In genomic region chr2:58046585-58047372, GRCh38 we compare ENCODE assay signal across 1 cellular context.
TF ChIP-seq lines count a peak whose summit lies in the region.

VRK2 (plus strand) TSS chr2:58046806; CDS start chr2:58048832, 2,026 bp downstream.

TF ChIP-seq in HepG2, 621 proteins besides CTCF, POLR2A, EP300 and RAD21 (continued from another document and continues in another):
- TF ChIP-seq MAZ (IDR thresholded peaks at IDR 0.05; ENCODE audit: borderline replicate concordance, low read depth, low read length) (peak; percentile 59), MAZ (CRISPR knock-in tag; IDR thresholded peaks at IDR 0.05; ENCODE audit: low read depth) (peak; percentile 96), REST (IDR thresholded peaks at IDR 0.05; ENCODE audit: borderline replicate concordance in 1 of 2, low read depth in 1 of 2, low read length in 2 of 2) (peak in 1 of 2 experiments; percentile 63; a peak in 1 of 4 replicates), SMARCE1 (IDR thresholded peaks at IDR 0.05; ENCODE audit: borderline replicate concordance) (no peak), RXRA (CRISPR knock-in tag; IDR thresholded peaks at IDR 0.05) (peak; percentile 84), ZNF678 (CRISPR knock-in tag; IDR thresholded peaks at IDR 0.05) (peak; percentile 77), ZNF33B (CRISPR knock-in tag; IDR thresholded peaks at IDR 0.05) (peak; percentile 48), ZKSCAN5 (CRISPR knock-in tag; IDR thresholded peaks at IDR 0.05) (peak; percentile 81), SRSF1 (optimal IDR thresholded peaks at IDR 0.05; ENCODE audit: low read depth, low read length) (peak; percentile 76), HBP1 (CRISPR knock-in tag; IDR thresholded peaks at IDR 0.05; ENCODE audit: low read depth) (peak; percentile 96), ELF3 (CRISPR knock-in tag; IDR thresholded peaks at IDR 0.05) (peak; percentile 57), HDAC2 (CRISPR knock-in tag; IDR thresholded peaks at IDR 0.05) (peak; percentile 90), ZNF136 (CRISPR knock-in tag; IDR thresholded peaks at IDR 0.05; ENCODE audit: low read depth) (peak; percentile 74; the same call in 1 of the 2 replicates), ZNF207 (IDR thresholded peaks at IDR 0.05; ENCODE audit: borderline replicate concordance) (no peak), GLI4 (CRISPR knock-in tag; IDR thresholded peaks at IDR 0.05; ENCODE audit: borderline replicate concordance) (peak; percentile 95; the same call in 1 of the 2 replicates), ZNF850 (CRISPR knock-in tag; conservative IDR thresholded peaks at IDR 0.05) (no peak), XRCC5 (optimal IDR thresholded peaks at IDR 0.05; ENCODE audit: low read length) (peak; percentile 91), SIN3A (IDR thresholded peaks at IDR 0.05; ENCODE audit: borderline replicate concordance, low read depth, low read length) (peak; percentile 74; the same call in 1 of the 2 replicates), NFRKB (IDR thresholded peaks at IDR 0.05) (no peak), NFAT5 (CRISPR knock-in tag; IDR thresholded peaks at IDR 0.05) (peak; percentile 98), HOXD1 (CRISPR knock-in tag; IDR thresholded peaks at IDR 0.05) (peak; percentile 81; the same call in 1 of the 2 replicates), ARHGAP35 (CRISPR knock-in tag; IDR thresholded peaks at IDR 0.05; ENCODE audit: borderline replicate concordance) (peak; percentile 94), TGIF2 (CRISPR knock-in tag; IDR thresholded peaks at IDR 0.05) (peak; percentile 92; the same call in 1 of the 2 replicates), ZNF784 (CRISPR knock-in tag; IDR thresholded peaks at IDR 0.05; ENCODE audit: borderline replicate concordance) (peak; percentile 96), CREM (IDR thresholded peaks at IDR 0.05) (no peak), CREM (CRISPR knock-in tag; IDR thresholded peaks at IDR 0.05) (no peak), ZNF776 (CRISPR knock-in tag; IDR thresholded peaks at IDR 0.05) (peak; percentile 96)
- TF ChIP-seq, protein P1, sequence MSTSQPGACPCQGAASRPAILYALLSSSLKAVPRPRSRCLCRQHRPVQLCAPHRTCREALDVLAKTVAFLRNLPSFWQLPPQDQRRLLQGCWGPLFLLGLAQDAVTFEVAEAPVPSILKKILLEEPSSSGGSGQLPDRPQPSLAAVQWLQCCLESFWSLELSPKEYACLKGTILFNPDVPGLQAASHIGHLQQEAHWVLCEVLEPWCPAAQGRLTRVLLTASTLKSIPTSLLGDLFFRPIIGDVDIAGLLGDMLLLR (CRISPR knock-in tag; IDR thresholded peaks at IDR 0.05): peak; percentile 94
- TF ChIP-seq, protein P2, sequence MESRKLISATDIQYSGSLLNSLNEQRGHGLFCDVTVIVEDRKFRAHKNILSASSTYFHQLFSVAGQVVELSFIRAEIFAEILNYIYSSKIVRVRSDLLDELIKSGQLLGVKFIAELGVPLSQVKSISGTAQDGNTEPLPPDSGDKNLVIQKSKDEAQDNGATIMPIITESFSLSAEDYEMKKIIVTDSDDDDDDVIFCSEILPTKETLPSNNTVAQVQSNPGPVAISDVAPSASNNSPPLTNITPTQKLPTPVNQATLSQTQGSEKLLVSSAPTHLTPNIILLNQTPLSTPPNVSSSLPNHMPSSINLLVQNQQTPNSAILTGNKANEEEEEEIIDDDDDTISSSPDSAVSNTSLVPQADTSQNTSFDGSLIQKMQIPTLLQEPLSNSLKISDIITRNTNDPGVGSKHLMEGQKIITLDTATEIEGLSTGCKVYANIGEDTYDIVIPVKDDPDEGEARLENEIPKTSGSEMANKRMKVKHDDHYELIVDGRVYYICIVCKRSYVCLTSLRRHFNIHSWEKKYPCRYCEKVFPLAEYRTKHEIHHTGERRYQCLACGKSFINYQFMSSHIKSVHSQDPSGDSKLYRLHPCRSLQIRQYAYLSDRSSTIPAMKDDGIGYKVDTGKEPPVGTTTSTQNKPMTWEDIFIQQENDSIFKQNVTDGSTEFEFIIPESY (CRISPR knock-in tag; IDR thresholded peaks at IDR 0.05): peak; percentile 51; the same call in 1 of the 2 replicates
- TF ChIP-seq, protein P3, sequence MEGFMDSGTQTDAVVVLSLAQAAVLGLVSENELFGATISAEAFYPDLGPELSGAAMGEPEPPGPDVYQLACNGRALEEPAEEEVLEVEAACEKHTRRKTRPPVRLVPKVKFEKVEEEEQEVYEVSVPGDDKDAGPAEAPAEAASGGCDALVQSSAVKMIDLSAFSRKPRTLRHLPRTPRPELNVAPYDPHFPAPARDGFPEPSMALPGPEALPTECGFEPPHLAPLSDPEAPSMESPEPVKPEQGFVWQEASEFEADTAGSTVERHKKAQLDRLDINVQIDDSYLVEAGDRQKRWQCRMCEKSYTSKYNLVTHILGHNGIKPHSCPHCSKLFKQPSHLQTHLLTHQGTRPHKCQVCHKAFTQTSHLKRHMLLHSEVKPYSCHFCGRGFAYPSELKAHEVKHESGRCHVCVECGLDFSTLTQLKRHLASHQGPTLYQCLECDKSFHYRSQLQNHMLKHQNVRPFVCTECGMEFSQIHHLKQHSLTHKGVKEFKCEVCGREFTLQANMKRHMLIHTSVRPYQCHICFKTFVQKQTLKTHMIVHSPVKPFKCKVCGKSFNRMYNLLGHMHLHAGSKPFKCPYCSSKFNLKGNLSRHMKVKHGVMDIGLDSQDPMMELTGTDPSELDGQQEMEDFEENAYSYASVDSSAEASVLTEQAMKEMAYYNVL (CRISPR knock-in tag; IDR thresholded peaks at IDR 0.05; ENCODE audit: borderline replicate concordance): peak; percentile 59
- TF ChIP-seq, protein P4, sequence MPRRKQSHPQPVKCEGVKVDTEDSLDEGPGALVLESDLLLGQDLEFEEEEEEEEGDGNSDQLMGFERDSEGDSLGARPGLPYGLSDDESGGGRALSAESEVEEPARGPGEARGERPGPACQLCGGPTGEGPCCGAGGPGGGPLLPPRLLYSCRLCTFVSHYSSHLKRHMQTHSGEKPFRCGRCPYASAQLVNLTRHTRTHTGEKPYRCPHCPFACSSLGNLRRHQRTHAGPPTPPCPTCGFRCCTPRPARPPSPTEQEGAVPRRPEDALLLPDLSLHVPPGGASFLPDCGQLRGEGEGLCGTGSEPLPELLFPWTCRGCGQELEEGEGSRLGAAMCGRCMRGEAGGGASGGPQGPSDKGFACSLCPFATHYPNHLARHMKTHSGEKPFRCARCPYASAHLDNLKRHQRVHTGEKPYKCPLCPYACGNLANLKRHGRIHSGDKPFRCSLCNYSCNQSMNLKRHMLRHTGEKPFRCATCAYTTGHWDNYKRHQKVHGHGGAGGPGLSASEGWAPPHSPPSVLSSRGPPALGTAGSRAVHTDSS (CRISPR knock-in tag; conservative IDR thresholded peaks at IDR 0.05): no peak
- TF ChIP-seq, protein P5, sequence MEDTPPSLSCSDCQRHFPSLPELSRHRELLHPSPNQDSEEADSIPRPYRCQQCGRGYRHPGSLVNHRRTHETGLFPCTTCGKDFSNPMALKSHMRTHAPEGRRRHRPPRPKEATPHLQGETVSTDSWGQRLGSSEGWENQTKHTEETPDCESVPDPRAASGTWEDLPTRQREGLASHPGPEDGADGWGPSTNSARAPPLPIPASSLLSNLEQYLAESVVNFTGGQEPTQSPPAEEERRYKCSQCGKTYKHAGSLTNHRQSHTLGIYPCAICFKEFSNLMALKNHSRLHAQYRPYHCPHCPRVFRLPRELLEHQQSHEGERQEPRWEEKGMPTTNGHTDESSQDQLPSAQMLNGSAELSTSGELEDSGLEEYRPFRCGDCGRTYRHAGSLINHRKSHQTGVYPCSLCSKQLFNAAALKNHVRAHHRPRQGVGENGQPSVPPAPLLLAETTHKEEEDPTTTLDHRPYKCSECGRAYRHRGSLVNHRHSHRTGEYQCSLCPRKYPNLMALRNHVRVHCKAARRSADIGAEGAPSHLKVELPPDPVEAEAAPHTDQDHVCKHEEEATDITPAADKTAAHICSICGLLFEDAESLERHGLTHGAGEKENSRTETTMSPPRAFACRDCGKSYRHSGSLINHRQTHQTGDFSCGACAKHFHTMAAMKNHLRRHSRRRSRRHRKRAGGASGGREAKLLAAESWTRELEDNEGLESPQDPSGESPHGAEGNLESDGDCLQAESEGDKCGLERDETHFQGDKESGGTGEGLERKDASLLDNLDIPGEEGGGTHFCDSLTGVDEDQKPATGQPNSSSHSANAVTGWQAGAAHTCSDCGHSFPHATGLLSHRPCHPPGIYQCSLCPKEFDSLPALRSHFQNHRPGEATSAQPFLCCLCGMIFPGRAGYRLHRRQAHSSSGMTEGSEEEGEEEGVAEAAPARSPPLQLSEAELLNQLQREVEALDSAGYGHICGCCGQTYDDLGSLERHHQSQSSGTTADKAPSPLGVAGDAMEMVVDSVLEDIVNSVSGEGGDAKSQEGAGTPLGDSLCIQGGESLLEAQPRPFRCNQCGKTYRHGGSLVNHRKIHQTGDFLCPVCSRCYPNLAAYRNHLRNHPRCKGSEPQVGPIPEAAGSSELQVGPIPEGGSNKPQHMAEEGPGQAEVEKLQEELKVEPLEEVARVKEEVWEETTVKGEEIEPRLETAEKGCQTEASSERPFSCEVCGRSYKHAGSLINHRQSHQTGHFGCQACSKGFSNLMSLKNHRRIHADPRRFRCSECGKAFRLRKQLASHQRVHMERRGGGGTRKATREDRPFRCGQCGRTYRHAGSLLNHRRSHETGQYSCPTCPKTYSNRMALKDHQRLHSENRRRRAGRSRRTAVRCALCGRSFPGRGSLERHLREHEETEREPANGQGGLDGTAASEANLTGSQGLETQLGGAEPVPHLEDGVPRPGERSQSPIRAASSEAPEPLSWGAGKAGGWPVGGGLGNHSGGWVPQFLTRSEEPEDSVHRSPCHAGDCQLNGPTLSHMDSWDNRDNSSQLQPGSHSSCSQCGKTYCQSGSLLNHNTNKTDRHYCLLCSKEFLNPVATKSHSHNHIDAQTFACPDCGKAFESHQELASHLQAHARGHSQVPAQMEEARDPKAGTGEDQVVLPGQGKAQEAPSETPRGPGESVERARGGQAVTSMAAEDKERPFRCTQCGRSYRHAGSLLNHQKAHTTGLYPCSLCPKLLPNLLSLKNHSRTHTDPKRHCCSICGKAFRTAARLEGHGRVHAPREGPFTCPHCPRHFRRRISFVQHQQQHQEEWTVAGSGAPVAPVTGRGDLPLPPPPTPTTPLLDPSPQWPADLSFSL (CRISPR knock-in tag; IDR thresholded peaks at IDR 0.05): no peak
